ENCODE assay signal across 1 cellular context in genomic region chr17:41629826-41630670, GRCh38.
TF ChIP-seq lines count a peak whose summit lies in the region.

No MANE protein-coding gene starts in this region.

TF ChIP-seq in K562, 482 proteins besides CTCF, POLR2A, EP300 and RAD21 (continues in another document):
- TF ChIP-seq FOSL1 (tag; conservative IDR thresholded peaks at IDR 0.05) (peak; percentile 80), ETS1 (conservative IDR thresholded peaks at IDR 0.05; ENCODE audit: control insufficient read depth, low read depth, low read length) (no peak), ZKSCAN1 (IDR thresholded peaks at IDR 0.05; ENCODE audit: low read depth, low read length) (no peak), POLR3A (IDR thresholded peaks at IDR 0.05; ENCODE audit: borderline replicate concordance, extremely low read depth, insufficient read depth, insufficient read length) (no peak), ZNF589 (CRISPR knock-in tag; IDR thresholded peaks at IDR 0.05; ENCODE audit: low read depth) (no peak), TRIM25 (IDR thresholded peaks at IDR 0.05; ENCODE audit: borderline replicate concordance) (no peak), ZSCAN32 (CRISPR knock-in tag; IDR thresholded peaks at IDR 0.05) (no peak), NCOA2 (IDR thresholded peaks at IDR 0.05; ENCODE audit: partially characterized antibody in 2 of 2) (no peak), EZH2 (IDR thresholded peaks at IDR 0.05; ENCODE audit: borderline replicate concordance, low read depth, low read length) (no peak), ZNF133 (CRISPR knock-in tag; IDR thresholded peaks at IDR 0.05) (no peak), NUFIP1 (IDR thresholded peaks at IDR 0.05; ENCODE audit: partially characterized antibody) (no peak), RFX5 (IDR thresholded peaks at IDR 0.05; ENCODE audit: low read depth, low read length) (no peak), ZNF76 (CRISPR knock-in tag; IDR thresholded peaks at IDR 0.05; ENCODE audit: borderline replicate concordance) (no peak), CEBPB (tag; IDR thresholded peaks at IDR 0.05) (no peak), HNRNPH1 (optimal IDR thresholded peaks at IDR 0.05; ENCODE audit: low read depth, low read length) (no peak), WHSC1 (IDR thresholded peaks at IDR 0.05; ENCODE audit: low read length) (no peak), ID3 (CRISPR knock-in tag; IDR thresholded peaks at IDR 0.05) (no peak), ID3 (tag; IDR thresholded peaks at IDR 0.05) (0 out of 2 replicates have a peak, but pooled peaks have one; percentile 43), UBTF (IDR thresholded peaks at IDR 0.05; ENCODE audit: borderline replicate concordance in 1 of 2, low read depth in 2 of 2, low read length in 2 of 2) (no peak), RNF2 (IDR thresholded peaks at IDR 0.05) (no peak), CBX2 (IDR thresholded peaks at IDR 0.05; ENCODE audit: insufficient read depth, low read length, poor library complexity, severe bottlenecking) (no peak), CBFA2T2 (conservative IDR thresholded peaks at IDR 0.05) (peak; percentile 34; the same call in 1 of the 2 replicates), DMBX1 (CRISPR knock-in tag; IDR thresholded peaks at IDR 0.05; ENCODE audit: borderline replicate concordance) (no peak), JUND (IDR thresholded peaks at IDR 0.05; ENCODE audit: borderline replicate concordance, low read depth, low read length) (peak; percentile 41; the same call in 1 of the 2 replicates), JUND (tag; IDR thresholded peaks at IDR 0.05; ENCODE audit: borderline replicate concordance, low read depth, low read length) (no peak), ZNF57 (CRISPR knock-in tag; IDR thresholded peaks at IDR 0.05) (no peak), ZNF134 (CRISPR knock-in tag; conservative IDR thresholded peaks at IDR 0.05) (no peak), EWSR1 (IDR thresholded peaks at IDR 0.05; ENCODE audit: borderline replicate concordance, low read depth, partially characterized antibody) (no peak), DPF2 (IDR thresholded peaks at IDR 0.05) (no peak), ZNF12 (CRISPR knock-in tag; IDR thresholded peaks at IDR 0.05) (no peak), DEAF1 (CRISPR knock-in tag; IDR thresholded peaks at IDR 0.05) (no peak), SMARCC2 (IDR thresholded peaks at IDR 0.05; ENCODE audit: low read depth) (no peak), SUPT5H (IDR thresholded peaks at IDR 0.05) (no peak), PATZ1 (CRISPR knock-in tag; IDR thresholded peaks at IDR 0.05; ENCODE audit: borderline replicate concordance) (no peak), COPS2 (conservative IDR thresholded peaks at IDR 0.05) (no peak), MCM5 (IDR thresholded peaks at IDR 0.05; ENCODE audit: low read depth) (no peak), ILF3 (IDR thresholded peaks at IDR 0.05; ENCODE audit: borderline replicate concordance) (no peak), GTF3C2 (IDR thresholded peaks at IDR 0.05; ENCODE audit: borderline replicate concordance, extremely low read depth, insufficient read length) (no peak), SMARCE1 (IDR thresholded peaks at IDR 0.05) (0 out of 2 replicates have a peak, but pooled peaks have one; percentile 26), MAZ (CRISPR knock-in tag; conservative IDR thresholded peaks at IDR 0.05 in 1 of 2, IDR thresholded peaks at IDR 0.05 in 1 of 2) (no peak), ZFP36 (IDR thresholded peaks at IDR 0.05; ENCODE audit: low read depth, low read length, partially characterized antibody) (peak; percentile 62), DACH1 (IDR thresholded peaks at IDR 0.05; ENCODE audit: partially characterized antibody) (peak; percentile 41), ZBTB43 (CRISPR knock-in tag; IDR thresholded peaks at IDR 0.05) (no peak), BRCA1 (IDR thresholded peaks at IDR 0.05) (no peak), BRCA1 (CRISPR knock-in tag; IDR thresholded peaks at IDR 0.05) (no peak), ARID1B (IDR thresholded peaks at IDR 0.05) (0 out of 2 replicates have a peak, but pooled peaks have one; percentile 33), ZNF586 (CRISPR knock-in tag; conservative IDR thresholded peaks at IDR 0.05) (no peak), NFIC (IDR thresholded peaks at IDR 0.05) (no peak), ZNF707 (CRISPR knock-in tag; conservative IDR thresholded peaks at IDR 0.05) (no peak), ZNF699 (CRISPR knock-in tag; IDR thresholded peaks at IDR 0.05; ENCODE audit: insufficient replicate concordance) (no peak), ARID3A (IDR thresholded peaks at IDR 0.05; ENCODE audit: borderline replicate concordance, low read depth, low read length) (no peak), TGIF2 (CRISPR knock-in tag; IDR thresholded peaks at IDR 0.05) (no peak), CBFA2T3 (IDR thresholded peaks at IDR 0.05) (peak; percentile 45)
